1 cellular context compared by ENCODE assay signal in genomic region chr5:93019896-93020295, GRCh38.
TF ChIP-seq lines count a peak whose summit lies in the region.

No MANE protein-coding gene starts in this region.

TF ChIP-seq in GM23338, 12 proteins besides CTCF, POLR2A, EP300 and RAD21 (continued from another document):
- TF ChIP-seq ZNF462 (CRISPR knock-in tag; IDR thresholded peaks at IDR 0.05) (no peak), ZNF331 (CRISPR knock-in tag; IDR thresholded peaks at IDR 0.05; ENCODE audit: low read depth) (no peak), POLR2AphosphoS5 (IDR thresholded peaks at IDR 0.05; ENCODE audit: low read depth) (no peak), STAT1 (IDR thresholded peaks at IDR 0.05; ENCODE audit: unreplicated experiment) (no peak), JUNB (IDR thresholded peaks at IDR 0.05; ENCODE audit: unreplicated experiment) (no peak), CREB1 (CRISPR knock-in tag; IDR thresholded peaks at IDR 0.05; ENCODE audit: low read depth) (no peak), ZNF114 (CRISPR knock-in tag; IDR thresholded peaks at IDR 0.05) (no peak)
- TF ChIP-seq, protein P1, sequence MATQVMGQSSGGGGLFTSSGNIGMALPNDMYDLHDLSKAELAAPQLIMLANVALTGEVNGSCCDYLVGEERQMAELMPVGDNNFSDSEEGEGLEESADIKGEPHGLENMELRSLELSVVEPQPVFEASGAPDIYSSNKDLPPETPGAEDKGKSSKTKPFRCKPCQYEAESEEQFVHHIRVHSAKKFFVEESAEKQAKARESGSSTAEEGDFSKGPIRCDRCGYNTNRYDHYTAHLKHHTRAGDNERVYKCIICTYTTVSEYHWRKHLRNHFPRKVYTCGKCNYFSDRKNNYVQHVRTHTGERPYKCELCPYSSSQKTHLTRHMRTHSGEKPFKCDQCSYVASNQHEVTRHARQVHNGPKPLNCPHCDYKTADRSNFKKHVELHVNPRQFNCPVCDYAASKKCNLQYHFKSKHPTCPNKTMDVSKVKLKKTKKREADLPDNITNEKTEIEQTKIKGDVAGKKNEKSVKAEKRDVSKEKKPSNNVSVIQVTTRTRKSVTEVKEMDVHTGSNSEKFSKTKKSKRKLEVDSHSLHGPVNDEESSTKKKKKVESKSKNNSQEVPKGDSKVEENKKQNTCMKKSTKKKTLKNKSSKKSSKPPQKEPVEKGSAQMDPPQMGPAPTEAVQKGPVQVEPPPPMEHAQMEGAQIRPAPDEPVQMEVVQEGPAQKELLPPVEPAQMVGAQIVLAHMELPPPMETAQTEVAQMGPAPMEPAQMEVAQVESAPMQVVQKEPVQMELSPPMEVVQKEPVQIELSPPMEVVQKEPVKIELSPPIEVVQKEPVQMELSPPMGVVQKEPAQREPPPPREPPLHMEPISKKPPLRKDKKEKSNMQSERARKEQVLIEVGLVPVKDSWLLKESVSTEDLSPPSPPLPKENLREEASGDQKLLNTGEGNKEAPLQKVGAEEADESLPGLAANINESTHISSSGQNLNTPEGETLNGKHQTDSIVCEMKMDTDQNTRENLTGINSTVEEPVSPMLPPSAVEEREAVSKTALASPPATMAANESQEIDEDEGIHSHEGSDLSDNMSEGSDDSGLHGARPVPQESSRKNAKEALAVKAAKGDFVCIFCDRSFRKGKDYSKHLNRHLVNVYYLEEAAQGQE (IDR thresholded peaks at IDR 0.05; ENCODE audit: unreplicated experiment): no peak
TF ChIP-seq in GM23338: peak in this region for 0.
